1 cellular context compared by ENCODE assay signal in genomic region chr12:56077966-56078365, GRCh38.
TF ChIP-seq lines count a peak whose summit lies in the region.
"Not testable (repeated sequence)": the region's sequence is repeated elsewhere in the genome, so short reads cannot be mapped to it uniquely, and the experiment has no call there.

No MANE protein-coding gene starts in this region.

TF ChIP-seq in K562, 482 proteins besides CTCF, POLR2A, EP300 and RAD21:
- TF ChIP-seq CEBPG (CRISPR knock-in tag; IDR thresholded peaks at IDR 0.05) (peak; percentile 64), CEBPG (tag; conservative IDR thresholded peaks at IDR 0.05 in 1 of 2, IDR thresholded peaks at IDR 0.05 in 1 of 2) (peak in 1 of 2 experiments; percentile 62; a peak in 2 of 4 replicates), ZNF384 (IDR thresholded peaks at IDR 0.05; ENCODE audit: low read depth, low read length) (peak; percentile 34; the same call in 1 of the 2 replicates), ATF3 (IDR thresholded peaks at IDR 0.05) (peak; percentile 60), CEBPB (tag; IDR thresholded peaks at IDR 0.05) (peak; percentile 44; the same call in 1 of the 2 replicates)
- not testable (repeated sequence) for TF ChIP-seq ATF3 (CRISPR knock-in tag; conservative IDR thresholded peaks at IDR 0.05)
